In genomic region chr17:47896672-47897490, GRCh38 we compare ENCODE assay signal across 8 cellular contexts. TPM values are rescaled to one million over a fixed set of nuclear protein-coding genes. Genes with fewer than 3 reads are reported as not detected.
A peak's percentile ranks its signal among the peaks of the same experiment; 100 is the strongest.
DNase-seq lines count a peak whose midpoint lies in the region; ATAC-seq and TF ChIP-seq lines count a peak whose summit lies in the region.

No MANE protein-coding gene starts in this region.

- TF ChIP-seq CTCF in AG04449 (IDR thresholded peaks at IDR 0.05; ENCODE audit: insufficient read depth, low read length, missing control alignments), result no peak
- TF ChIP-seq CTCF in HCT116 (IDR thresholded peaks at IDR 0.05 in 2 of 3, conservative IDR thresholded peaks at IDR 0.05 in 1 of 3; ENCODE audit: borderline replicate concordance in 1 of 3, insufficient read depth in 1 of 3, low read depth in 2 of 3, low read length in 2 of 3), result no peak
- no peak for TF ChIP-seq CTCF in kidney epithelial cell (IDR thresholded peaks at IDR 0.05; ENCODE audit: insufficient read depth, low read length, poor library complexity, severe bottlenecking)

- H2AFZ ChIP-seq in HCT116 (ENCODE audit: low read depth, low read length, poor library complexity, severe bottlenecking), result no peak overlapping the region

- no peaks in the 10 kb centered on the region for H3K9me2 ChIP-seq in HCT116 (ENCODE audit: insufficient read depth)

- no peak for TF ChIP-seq POLR2A in HCT116 (IDR thresholded peaks at IDR 0.05; ENCODE audit: borderline replicate concordance, extremely low read depth, insufficient read depth, insufficient read length)

- TF ChIP-seq RAD21 in HCT116 (IDR thresholded peaks at IDR 0.05; ENCODE audit: low read depth), result no peak

- peak overlapping the region; percentile 84 for H3K4me2 ChIP-seq in HCT116 (ENCODE audit: low read length)

- peaks cover 19% of the 10 kb centered on the region for H3K79me2 ChIP-seq in HCT116 (ENCODE audit: insufficient read depth, low read length)

- RAD21 ChIA-PET in HCT116 (lab: Charles Lee; ENCODE audit: low non-redundant PET in 1 of 2, low total read pairs in 2 of 2, uncharacterized antibody in 2 of 2, unreplicated experiment in 2 of 2), result interaction anchor here in 1 of 2 experiments (0.5 to 2.3 kb wide), 2 partner anchors 54 to 247 kb away, joined by 3 to 9 read pairs; no protein-coding TSS in a partner anchor

- H3K9ac ChIP-seq in HCT116 (ENCODE audit: low read length), result peak overlapping the region; percentile 88

- intact Hi-C loops in HCT116 (cut with micrococcal nuclease), result loop anchor here (1.0 to 10.0 kb wide), 3 partner anchors 44 to 242 kb away; partner anchors contain the start of gene PNPO

- H3K27me3 ChIP-seq in HCT116 (ENCODE audit: insufficient read depth, low read length) (no peaks in the 10 kb centered on the region), kidney epithelial cell (ENCODE audit: control insufficient read depth, insufficient read depth, low read length) (no peaks in the 10 kb centered on the region)

- 2% methylated on average over 22 of the region's 22 CpGs for WGBS in adipose tissue, 3 donors

- H3K4me3 ChIP-seq in AG04449 (ENCODE audit: low read depth, low read length) (peak overlapping the region; percentile 96), HCT116 (replicated peaks in 1 of 2; ENCODE audit: low read depth in 1 of 2, low read length in 2 of 2) (peak overlapping the region; percentile 84 to 87), kidney epithelial cell (ENCODE audit: low read depth, low read length) (peak overlapping the region; percentile 94)

- peaks cover 4 to 28% of the 10 kb centered on the region in 2 experiments; a peak in 3 of 4 replicates for H3K4me1 ChIP-seq in HCT116 (ENCODE audit: control insufficient read depth in 1 of 2, insufficient read depth in 2 of 2, low read length in 2 of 2)

- ATAC-seq in HCT116 (no peak), GM21576 (IDR thresholded peaks at IDR 0.05; ENCODE audit: unreplicated experiment) (no peak), HG03039 (IDR thresholded peaks at IDR 0.05; ENCODE audit: unreplicated experiment) (no peak), GM21723 (IDR thresholded peaks at IDR 0.05; ENCODE audit: unreplicated experiment) (no peak)

- no peaks in the 10 kb centered on the region for H4K20me1 ChIP-seq in HCT116 (ENCODE audit: insufficient read depth)

- POLR2A ChIA-PET in AG04449 (lab: Yijun Ruan, JAX), result interaction anchor here (1.0 kb wide), 1 partner anchor 65 kb away, joined by 3 read pairs; the partner anchor contains the start of genes LRRC46 and MRPL10
- POLR2A ChIA-PET in HCT116 (lab: Charles Lee), result interaction anchor here (0.8 kb wide), 1 partner anchor 44 kb away, joined by 3 read pairs; the partner anchor contains the start of gene PNPO

- CTCF ChIA-PET in AG04449 (lab: Yijun Ruan, JAX), result interaction anchor here (0.8 to 1.0 kb wide), 4 partner anchors 13 to 54 kb away, joined by 3 to 5 read pairs (median 3); partner anchors contain the start of gene PNPO
- CTCF ChIA-PET in HCT116 (lab: Charles Lee), result interaction anchor here (0.6 kb wide), 1 partner anchor 122 kb away, joined by 3 read pairs; no protein-coding TSS in a partner anchor

- DNase-seq in AG04449 (ENCODE audit: low read depth, low spot score) (no peak), HCT116 (ENCODE audit: low read depth, low spot score) (no peak), kidney epithelial cell (ENCODE audit: low read depth) (no peak)

- H3K27ac ChIP-seq in HCT116 (ENCODE audit: low read depth, low read length), result peak overlapping the region; percentile 78
- peak overlapping the region; percentile 99 for H3K27ac ChIP-seq in adipose tissue (ENCODE audit: low read depth, low read length)
- H3K27ac ChIP-seq in temporal lobe (ENCODE audit: low read depth, low read length), result peak overlapping the region; percentile 98

- peaks cover 0 to 7% of the 10 kb centered on the region in 2 experiments; a peak in 1 of 4 replicates for H3K36me3 ChIP-seq in HCT116 (ENCODE audit: control insufficient read depth in 1 of 2, insufficient read depth in 2 of 2, low read length in 2 of 2)
- H3K36me3 ChIP-seq in kidney epithelial cell (ENCODE audit: control insufficient read depth, insufficient read depth, low read length), result no peaks in the 10 kb centered on the region

- BruUV-seq in HCT116 (replicated peaks; lab: Mats Ljungman, UMichigan), result TSS peak; percentile 53

- H3K9me3 ChIP-seq in HCT116 (ENCODE audit: control insufficient read depth in 1 of 2, insufficient read depth in 1 of 2, low read depth in 1 of 2, low read length in 2 of 2), result no peaks in the 10 kb centered on the region

TF ChIP-seq in HCT116, 20 proteins besides CTCF, POLR2A, EP300 and RAD21:
- TF ChIP-seq TCF7L2 (IDR thresholded peaks at IDR 0.05; ENCODE audit: borderline replicate concordance, extremely low read depth, insufficient read depth, insufficient read length) (no peak), JUND (IDR thresholded peaks at IDR 0.05) (no peak), SRF (IDR thresholded peaks at IDR 0.05; ENCODE audit: low read depth) (no peak), SIN3A (IDR thresholded peaks at IDR 0.05; ENCODE audit: low read depth) (peak; percentile 60; the same call in 1 of the 2 replicates)

RNA-seq across cellular contexts. Expression of gene SP2, which starts 0.8 kb away (rescaled TPM):
- total RNA-seq in HCT116 (2021; ENCODE audit: unreplicated experiment), result 22.2 TPM
- polyA plus RNA-seq in HCT116 (2012), result 26.8 and 27.2 TPM in 2 replicates
- polyA plus RNA-seq in adipose tissue, result 10 to 100 TPM in 1 of 3 donors, 1 to 10 TPM in 2; 7.2 to 15.7 (median 9.2) TPM
- total RNA-seq in kidney epithelial cell, result 2.2 and 5.1 TPM in 2 replicates
- total RNA-seq in temporal lobe, result 0.98 TPM

RNA-seq across cellular contexts. Expression of gene PNPO, which starts 44.5 kb away (rescaled TPM):
- 74.9 TPM for total RNA-seq in HCT116 (2021; ENCODE audit: unreplicated experiment)
- polyA plus RNA-seq in HCT116 (2012), result 34.5 and 36.3 TPM in 2 replicates
- polyA plus RNA-seq in adipose tissue, result 1 to 10 TPM; 6.2 to 9.6 (median 9.2) TPM
- total RNA-seq in kidney epithelial cell, result 39.7 and 43.5 TPM in 2 replicates
- total RNA-seq in temporal lobe, result 5.4 TPM

RNA-seq across cellular contexts. Expression of gene SP6, which starts 45.9 kb away (rescaled TPM):
- total RNA-seq in HCT116 (2021; ENCODE audit: unreplicated experiment) (10.8 TPM), kidney epithelial cell (0.62 and 2.5 TPM in 2 replicates), temporal lobe (0.25 TPM)
- 5.9 and 6.0 TPM in 2 replicates for polyA plus RNA-seq in HCT116 (2012)
- under 1 TPM; 0.45 to 0.56 (median 0.49) TPM for polyA plus RNA-seq in adipose tissue

RNA-seq across cellular contexts. Expression of gene SCRN2, which starts 55.8 kb away (rescaled TPM):
- total RNA-seq in HCT116 (2021; ENCODE audit: unreplicated experiment), result 53.2 TPM
- polyA plus RNA-seq in HCT116 (2012), result 55.9 and 58.2 TPM in 2 replicates
- polyA plus RNA-seq in adipose tissue, result 100 to 1,000 TPM in 1 of 3 donors, 10 to 100 TPM in 2; 37.9 to 181 (median 89.5) TPM
- total RNA-seq in kidney epithelial cell, result 30.1 and 31.7 TPM in 2 replicates
- 13.8 TPM for total RNA-seq in temporal lobe
